Comparison of ENCODE assay signal across 16 cellular contexts in the genomic region with DNA sequence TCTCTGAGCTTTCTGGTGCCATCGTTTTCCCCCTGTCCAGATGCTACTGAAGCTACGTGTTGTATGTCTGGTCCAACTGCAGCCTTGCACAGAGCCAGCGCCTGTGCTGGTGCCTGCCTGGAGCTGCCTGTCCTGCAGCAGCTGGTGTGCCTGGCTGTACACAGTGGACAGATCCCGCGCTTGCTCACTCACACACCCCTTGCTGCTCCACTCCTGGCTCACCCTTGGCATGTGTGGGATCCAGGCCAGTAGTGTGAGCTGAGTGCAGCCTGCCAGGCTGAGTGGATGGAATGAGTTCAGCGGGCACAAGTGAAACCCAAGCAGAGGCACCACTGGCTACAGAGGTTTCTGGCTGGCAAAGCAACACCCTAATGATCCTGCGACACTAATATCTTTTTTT. TPM values are rescaled to one million over a fixed set of nuclear protein-coding genes. Genes with fewer than 3 reads are reported as not detected.
A peak's percentile ranks its signal among the peaks of the same experiment; 100 is the strongest.
DNase-seq lines count a peak whose midpoint lies in the region; ATAC-seq and TF ChIP-seq lines count a peak whose summit lies in the region.
"Had no signal": no experiment of that assay in that cellular context is flagged by ENCODE, and none has a peak within 500 bp of the region (broad histone marks: within the 10 kb centered on the region; RNA-seq: fewer than 3 reads in every experiment).

No MANE protein-coding gene starts in this region.

- H2AFZ ChIP-seq in H9 (ENCODE audit: low read length) = no peak overlapping the region

- no peak overlapping the region for H3K23ac ChIP-seq in H9 (ENCODE audit: insufficient read length, low read depth, low read length)

- H3K36me3 ChIP-seq in body of pancreas (replicated peaks in 1 of 2; ENCODE audit: insufficient read depth in 1 of 2, low read depth in 2 of 2) = no peaks in the 10 kb centered on the region

- H3T11ph ChIP-seq in H9 (ENCODE audit: low read length) = no peak overlapping the region

- H3K4me1 Mint-ChIP-seq in H9 (peaks cover 0 to 3% of the 10 kb centered on the region in 2 experiments; a peak in 2 of 4 replicates), osteocyte (ENCODE audit: unreplicated experiment) (peaks cover 6% of the 10 kb centered on the region)
- no peaks in the 10 kb centered on the region for H3K4me1 Mint-ChIP-seq in activated naive CD4-positive, alpha-beta T cell treated with anti-CD3 and anti-CD28 coated beads for 36 hours (ENCODE audit: low read depth)
- H3K4me1 Mint-ChIP-seq: brain had no signal

- H3K36me3 Mint-ChIP-seq in H9 (ENCODE audit: insufficient read depth in 1 of 3, low read depth in 3 of 3) (peaks cover 33 to 35% (median 34%) of the 10 kb centered on the region in 3 experiments), osteocyte (ENCODE audit: unreplicated experiment) (peaks cover 18% of the 10 kb centered on the region)
- H3K36me3 Mint-ChIP-seq in activated naive CD4-positive, alpha-beta T cell treated with anti-CD3 and anti-CD28 coated beads for 36 hours (ENCODE audit: low read depth) = peaks cover 21% of the 10 kb centered on the region

- H2AK5ac ChIP-seq in H9 (ENCODE audit: insufficient read length, low read length) = no peak overlapping the region

- no peaks in the 10 kb centered on the region for H3K23me2 ChIP-seq in H9 (ENCODE audit: insufficient read length, low read depth, low read length, poor library complexity, severe bottlenecking)

- H2BK12ac ChIP-seq in H9 (ENCODE audit: insufficient read length, low read depth, low read length) = no peak overlapping the region

- CTCF ChIA-PET in activated naive CD4-positive, alpha-beta T cell treated with anti-CD3 and anti-CD28 coated beads for 36 hours (lab: Charles Lee) = no interaction called here

- H4K91ac ChIP-seq in H9 (ENCODE audit: insufficient read length, low read depth, low read length) = no peak overlapping the region

- no peak overlapping the region for H4K5ac ChIP-seq in H9 (ENCODE audit: insufficient read length, low read depth, low read length)

- H3K27ac ChIP-seq in body of pancreas (peak overlapping the region in 1 of 4 donors; percentile 4), layer of hippocampus (ENCODE audit: low read depth, low read length) (peak overlapping the region; percentile 59), H9 (ENCODE audit: insufficient read length, low read depth, low read length) (no peak overlapping the region)

- no peak overlapping the region for H3K56ac ChIP-seq in H9 (ENCODE audit: insufficient read length, low read depth, low read length)

- peaks cover 4% of the 10 kb centered on the region for H3K79me1 ChIP-seq in H9 (ENCODE audit: insufficient read depth, low read depth, low read length, poor library complexity, severe bottlenecking)

- no peak overlapping the region for H2BK15ac ChIP-seq in H9 (ENCODE audit: low read depth, low read length)

- H3K4ac ChIP-seq in H9 (ENCODE audit: low read depth, low read length) = no peak overlapping the region

- H4K8ac ChIP-seq in H9 (replicated peaks; ENCODE audit: insufficient read length, low read depth, low read length) = no peak overlapping the region

- no peak overlapping the region for H2BK20ac ChIP-seq in H9 (ENCODE audit: low read depth, low read length, poor library complexity, severe bottlenecking)

- H3K79me2 ChIP-seq in H9 (ENCODE audit: insufficient read depth, low read length) = no peaks in the 10 kb centered on the region; the same call in 1 of the 2 replicates

- no peak overlapping the region for H3K9ac ChIP-seq in H9 (ENCODE audit: extremely low read depth, insufficient read length, low read length)

- no peak for TF ChIP-seq CTCF in body of pancreas (IDR thresholded peaks at IDR 0.05)
- TF ChIP-seq CTCF in H9 (conservative IDR thresholded peaks at IDR 0.05) = no peak
- TF ChIP-seq CTCF in osteocyte (IDR thresholded peaks at IDR 0.05) = no peak

- H3K27me3 ChIP-seq in body of pancreas = no peaks in the 10 kb centered on the region
- no peaks in the 10 kb centered on the region for H3K27me3 ChIP-seq in layer of hippocampus (ENCODE audit: control insufficient read depth, insufficient read depth, low read length)
- H3K27me3 ChIP-seq in H9 (ENCODE audit: insufficient read depth, low read length) = no peaks in the 10 kb centered on the region

- no peak overlapping the region for H3K4me3 Mint-ChIP-seq in H9
- H3K4me3 Mint-ChIP-seq in activated naive CD4-positive, alpha-beta T cell treated with anti-CD3 and anti-CD28 coated beads for 36 hours = no peak overlapping the region
- no peak overlapping the region for H3K4me3 Mint-ChIP-seq in osteocyte (ENCODE audit: unreplicated experiment)
- H3K4me3 Mint-ChIP-seq: activated T-helper 1 cell treated with anti-CD3 and anti-CD28 coated beads, Interleukin-12 subunit alpha, Interleukin-12 subunit beta, Interleukin-2, Interleukin-4 antibody, amounts not matched to agents 30 ng/mL and 10 ng/mL and 1 ng/mL, durations not matched to agents 14 hours and 24 hours and 36 hours; brain; naive thymus-derived CD8-positive, alpha-beta T cell; T-helper 1 cell treated with Interleukin-12 subunit alpha and Interleukin-12 subunit beta and Interleukin-4 antibody, amounts not matched to agents 30 μg/mL and 1 μg/mL, for 36 hours had no signal

- H3K27ac Mint-ChIP-seq in H9 = peak overlapping the region in 1 of 3 experiments; percentile 9; a peak in 3 of 7 replicates
- H3K27ac Mint-ChIP-seq in activated naive CD4-positive, alpha-beta T cell treated with anti-CD3 and anti-CD28 coated beads for 36 hours = no peak overlapping the region
- H3K27ac Mint-ChIP-seq in osteocyte (ENCODE audit: unreplicated experiment) = no peak overlapping the region
- H3K27ac Mint-ChIP-seq: activated T-helper 1 cell treated with anti-CD3 and anti-CD28 coated beads, Interleukin-12 subunit alpha, Interleukin-12 subunit beta, Interleukin-2, Interleukin-4 antibody, amounts not matched to agents 30 ng/mL and 10 ng/mL and 1 ng/mL, durations not matched to agents 14 hours and 24 hours and 36 hours; brain; T-helper 1 cell treated with Interleukin-12 subunit alpha and Interleukin-12 subunit beta and Interleukin-4 antibody, amounts not matched to agents 30 μg/mL and 1 μg/mL, for 36 hours had no signal

- H3K27me3 Mint-ChIP-seq in H9 (ENCODE audit: low read depth) (no peaks in the 10 kb centered on the region), osteocyte (ENCODE audit: unreplicated experiment) (no peaks in the 10 kb centered on the region)
- H3K27me3 Mint-ChIP-seq in activated naive CD4-positive, alpha-beta T cell treated with anti-CD3 and anti-CD28 coated beads for 36 hours (ENCODE audit: low read depth) = no peaks in the 10 kb centered on the region
- H3K27me3 Mint-ChIP-seq: brain; naive thymus-derived CD8-positive, alpha-beta T cell had no signal

- H3K4me1 ChIP-seq in body of pancreas (no peaks in the 10 kb centered on the region), H9 (ENCODE audit: insufficient read depth, low read length) (no peaks in the 10 kb centered on the region)

- H3K9me3 Mint-ChIP-seq in H9 = peaks cover 22 to 33% of the 10 kb centered on the region in 2 experiments
- H3K9me3 Mint-ChIP-seq in activated naive CD4-positive, alpha-beta T cell treated with anti-CD3 and anti-CD28 coated beads for 36 hours = peaks cover 5% of the 10 kb centered on the region
- no peaks in the 10 kb centered on the region for H3K9me3 Mint-ChIP-seq in osteocyte (ENCODE audit: unreplicated experiment)

- no peak for ATAC-seq in body of pancreas
- ATAC-seq in sciatic nerve = peak; percentile 68
- ATAC-seq: naive thymus-derived CD8-positive, alpha-beta T cell had no signal

- no peaks in the 10 kb centered on the region for H4K20me1 ChIP-seq in H9 (ENCODE audit: control insufficient read depth, insufficient read depth, insufficient read length)

- H3K18ac ChIP-seq in H9 (ENCODE audit: insufficient read length, low read depth, low read length) = no peak overlapping the region

- no peak overlapping the region for H3K4me2 ChIP-seq in H9 (ENCODE audit: insufficient read depth, insufficient read length, low read length)

- H3K4me3 ChIP-seq in body of pancreas = no peak overlapping the region

- intact Hi-C loops in body of pancreas (cut with DNase I) (no loop called here), sciatic nerve (cut with DNase I) (no loop called here)
- intact Hi-C loops in activated naive CD4-positive, alpha-beta T cell treated with anti-CD3 and anti-CD28 coated beads for 36 hours (cut with micrococcal nuclease) = no loop called here

- H3K14ac ChIP-seq in H9 (ENCODE audit: insufficient read depth, low read length) = no peak overlapping the region

- DNase-seq in C1 segment of cervical spinal cord (lab: John Stamatoyannopoulos, UW) (peak in 12 of 14 donors; percentile 14 to 71 (median 38)), body of pancreas (peak in 3 of 4 donors; percentile 35 to 86 (median 82)), sciatic nerve (ENCODE audit: low spot score) (no peak), H9 (no peak), osteocyte (ENCODE audit: extremely low spot score, unreplicated experiment) (no peak)
- DNase-seq in activated CD4-positive, alpha-beta T cell treated with anti-CD3 and anti-CD28 coated beads, Interleukin-2, amount 50 U/mL, for 48 hours = no peak
- no peak for DNase-seq in activated naive CD4-positive, alpha-beta T cell treated with anti-CD3 and anti-CD28 coated beads for 36 hours
- DNase-seq: activated CD4-positive, alpha-beta T cell treated with anti-CD3 and anti-CD28 coated beads, Interleukin-2, amount 50 U/mL, for 1 hour; naive thymus-derived CD8-positive, alpha-beta T cell; NCI-H2171 treated with DMSO at 0.1 percent for 48 hours; OCI-M1; stimulated activated CD4-positive, alpha-beta T cell treated with anti-CD3 and anti-CD28 coated beads, Interleukin-12 subunit alpha, Interleukin-12 subunit beta, amount 100 ng/mL, for 4 hours had no signal

- H2BK5ac ChIP-seq in H9 (ENCODE audit: insufficient read length, low read length) = no peak overlapping the region

- H2BK120ac ChIP-seq in H9 (ENCODE audit: low read depth, low read length, poor library complexity, severe bottlenecking) = no peak overlapping the region

- 80 to 90% methylated on average over 7 of the region's 7 CpGs for WGBS in body of pancreas, 2 donors
- no CpG with 5 or more reads among the region's 7 CpGs for WGBS in H9 (ENCODE audit: extremely low coverage, insufficient read length, low lambda C conversion rate)

- TF ChIP-seq POLR2A in body of pancreas (IDR thresholded peaks at IDR 0.05) = no peak

- H3K9me3 ChIP-seq in body of pancreas (no peaks in the 10 kb centered on the region), H9 (ENCODE audit: control insufficient read depth, low read depth, low read length) (peaks cover 16% of the 10 kb centered on the region)

RNA-seq across cellular contexts. Expression of a gene that starts 40.4 kb away (rescaled TPM):
- total RNA-seq in body of pancreas (10 to 100 TPM in 1 of 2 donors, 1 to 10 TPM in 1; 7.9 to 13.2 TPM), sciatic nerve (99.2 TPM), H9 (2021) (16.5 and 18.0 TPM in 2 replicates), osteocyte (27.7 and 38.2 TPM in 2 replicates)
- 1 to 10 TPM; 4.8 to 7.1 TPM for total RNA-seq in activated naive CD4-positive, alpha-beta T cell treated with anti-CD3 and anti-CD28 coated beads for 36 hours

Comparison
In these comparisons a context has a peak if more than half of its experiments do, and no peak if none do; other contexts are left out.
1. DNase-seq: peak in C1 segment of cervical spinal cord (12 of 14) and body of pancreas (3 of 4); none in sciatic nerve (single experiment), activated CD4-positive, alpha-beta T cell treated with anti-CD3 and anti-CD28 coated beads, Interleukin-2, amount 50 U/mL, for 48 hours (0 of 2), H9 (single experiment), activated naive CD4-positive, alpha-beta T cell treated with anti-CD3 and anti-CD28 coated beads for 36 hours (single experiment) and osteocyte (single experiment).